In the genomic region with DNA sequence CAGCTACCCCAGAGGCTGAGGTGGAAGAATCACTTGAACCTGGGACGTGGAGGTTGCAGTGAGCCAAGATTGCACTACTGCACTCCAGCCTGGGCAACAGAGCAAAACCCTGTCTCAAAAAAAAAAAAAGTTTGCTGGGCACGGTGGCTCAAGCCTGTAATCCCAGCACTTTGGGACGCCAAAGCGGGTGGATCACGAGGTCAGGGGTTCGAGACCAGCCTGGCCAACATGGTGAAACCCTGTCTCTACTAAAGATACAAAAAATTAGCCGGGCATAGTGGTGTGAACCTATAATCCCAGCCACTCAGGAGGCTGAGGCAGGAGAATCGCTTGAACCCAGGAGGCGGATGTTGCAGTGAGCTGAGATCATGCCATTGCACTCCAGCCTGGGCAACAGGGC, we compare ENCODE assay signal across 12 cellular contexts. TPM values are rescaled to one million over a fixed set of nuclear protein-coding genes. Genes with fewer than 3 reads are reported as not detected.
A peak's percentile ranks its signal among the peaks of the same experiment; 100 is the strongest.
DNase-seq lines count a peak whose midpoint lies in the region; ATAC-seq and TF ChIP-seq lines count a peak whose summit lies in the region.
"Not testable (repeated sequence)": the region's sequence is repeated elsewhere in the genome, so short reads cannot be mapped to it uniquely, and the experiment has no call there.
"Had no signal": no experiment of that assay in that cellular context is flagged by ENCODE, and none has a peak within 500 bp of the region (broad histone marks: within the 10 kb centered on the region; RNA-seq: fewer than 3 reads in every experiment).

No MANE protein-coding gene starts in this region.

- not testable (repeated sequence) for TF ChIP-seq CTCF in CD8-positive, alpha-beta T cell (IDR thresholded peaks at IDR 0.05)

- not testable (repeated sequence) for H3K9me3 ChIP-seq in CD8-positive, alpha-beta T cell (ENCODE audit: low read length); effector memory CD4-positive, alpha-beta T cell (ENCODE audit: control insufficient read depth, low read length)

- peaks cover 51% of the 10 kb centered on the region for H3K36me3 Mint-ChIP-seq in CD8-positive, alpha-beta T cell
- H3K36me3 Mint-ChIP-seq in activated CD4-positive, alpha-beta T cell treated with anti-CD3 and anti-CD28 coated beads for 36 hours (ENCODE audit: low read depth); activated naive CD8-positive, alpha-beta T cell: not testable (repeated sequence)
- H3K36me3 Mint-ChIP-seq in activated CD8-positive, alpha-beta T cell treated with anti-CD3 and anti-CD28 coated beads, Interleukin-2, amount 10 ng/mL, durations not matched to agents 7 days and 5 days (ENCODE audit: low read depth), result peaks cover 73% of the 10 kb centered on the region
- peaks cover 44% of the 10 kb centered on the region for H3K36me3 Mint-ChIP-seq in activated T-helper 17 cell treated with anti-CD3 and anti-CD28 coated beads, Interleukin-2, amount 50 U/mL, for 72 hours (ENCODE audit: low read depth)
- peaks cover 19% of the 10 kb centered on the region for H3K36me3 Mint-ChIP-seq in stimulated activated naive CD8-positive, alpha-beta T cell treated with anti-CD3 and anti-CD28 coated beads, Interleukin-15, Interleukin-2, amounts not matched to agents 100 ng/mL and 50 ng/mL, for 24 hours (ENCODE audit: low read depth)

- ATAC-seq in CD8-positive, alpha-beta T cell; activated CD4-positive, alpha-beta T cell treated with anti-CD3 and anti-CD28 coated beads for 36 hours; activated CD8-positive, alpha-beta T cell treated with anti-CD3 and anti-CD28 coated beads, Interleukin-2, amount 10 ng/mL, durations not matched to agents 7 days and 5 days; activated T-helper 17 cell treated with anti-CD3 and anti-CD28 coated beads, Interleukin-2, amount 50 U/mL, for 72 hours (replicated peaks): not testable (repeated sequence)

- peak overlapping the region; percentile 77 for H3K4me3 ChIP-seq in CD8-positive, alpha-beta T cell (ENCODE audit: low read depth, low read length)
- H3K4me3 ChIP-seq in effector memory CD4-positive, alpha-beta T cell (ENCODE audit: insufficient read depth, low read depth, low read length, poor library complexity, severe bottlenecking), result peak overlapping the region; percentile 29

- peak overlapping the region; percentile 100 for H3K27ac Mint-ChIP-seq in CD8-positive, alpha-beta T cell
- H3K27ac Mint-ChIP-seq in activated CD4-positive, alpha-beta T cell treated with anti-CD3 and anti-CD28 coated beads for 36 hours, result peak overlapping the region; percentile 84
- H3K27ac Mint-ChIP-seq in activated CD8-positive, alpha-beta T cell treated with anti-CD3 and anti-CD28 coated beads, Interleukin-2, amount 10 ng/mL, durations not matched to agents 7 days and 5 days, result peak overlapping the region; percentile 98
- H3K27ac Mint-ChIP-seq in activated T-helper 17 cell treated with anti-CD3 and anti-CD28 coated beads, Interleukin-2, amount 50 U/mL, for 72 hours, result peak overlapping the region; percentile 25
- H3K27ac Mint-ChIP-seq in activated naive CD8-positive, alpha-beta T cell, result peak overlapping the region; percentile 99
- peak overlapping the region; percentile 99 for H3K27ac Mint-ChIP-seq in stimulated activated naive CD8-positive, alpha-beta T cell treated with anti-CD3 and anti-CD28 coated beads, Interleukin-15, Interleukin-2, amounts not matched to agents 100 ng/mL and 50 ng/mL, for 24 hours

- not testable (repeated sequence) for H3K27me3 ChIP-seq in CD8-positive, alpha-beta T cell (ENCODE audit: insufficient read depth, low read length); effector memory CD4-positive, alpha-beta T cell (replicated peaks; ENCODE audit: control insufficient read depth, insufficient read depth, low read length, poor library complexity, severe bottlenecking)

- H3K36me3 ChIP-seq in CD8-positive, alpha-beta T cell (ENCODE audit: insufficient read depth, low read length); effector memory CD4-positive, alpha-beta T cell (ENCODE audit: control insufficient read depth, insufficient read depth, low read length): not testable (repeated sequence)

- CTCF ChIA-PET in CD8-positive, alpha-beta T cell (lab: Charles Lee), result interaction anchor here (2.0 kb wide), 1 partner anchor 36 kb away, joined by 4 read pairs; no protein-coding TSS in a partner anchor
- CTCF ChIA-PET in activated CD4-positive, alpha-beta T cell treated with anti-CD3 and anti-CD28 coated beads for 36 hours (lab: Charles Lee), result interaction anchor here (0.6 to 1.0 kb wide), 2 partner anchors 19 to 36 kb away, joined by 3 read pairs; no protein-coding TSS in a partner anchor
- CTCF ChIA-PET in activated CD8-positive, alpha-beta T cell treated with anti-CD3 and anti-CD28 coated beads, Interleukin-2, amount 10 ng/mL, durations not matched to agents 7 days and 5 days (lab: Charles Lee), result interaction anchor here (0.8 to 13.9 kb wide), 6 partner anchors 17 to 110 kb away, joined by 4 to 232 read pairs (median 24); a partner anchor contains a TSS

- H3K4me1 Mint-ChIP-seq in CD8-positive, alpha-beta T cell (ENCODE audit: low read depth), result peaks cover 58% of the 10 kb centered on the region
- H3K4me1 Mint-ChIP-seq in activated CD4-positive, alpha-beta T cell treated with anti-CD3 and anti-CD28 coated beads for 36 hours, result peaks cover 48% of the 10 kb centered on the region
- peaks cover 50% of the 10 kb centered on the region for H3K4me1 Mint-ChIP-seq in activated CD8-positive, alpha-beta T cell treated with anti-CD3 and anti-CD28 coated beads, Interleukin-2, amount 10 ng/mL, durations not matched to agents 7 days and 5 days (ENCODE audit: low read depth)
- peaks cover 35% of the 10 kb centered on the region for H3K4me1 Mint-ChIP-seq in activated T-helper 17 cell treated with anti-CD3 and anti-CD28 coated beads, Interleukin-2, amount 50 U/mL, for 72 hours
- peaks cover 78% of the 10 kb centered on the region for H3K4me1 Mint-ChIP-seq in activated naive CD8-positive, alpha-beta T cell (ENCODE audit: low read depth)
- peaks cover 92% of the 10 kb centered on the region for H3K4me1 Mint-ChIP-seq in stimulated activated naive CD8-positive, alpha-beta T cell treated with anti-CD3 and anti-CD28 coated beads, Interleukin-15, Interleukin-2, amounts not matched to agents 100 ng/mL and 50 ng/mL, for 24 hours (ENCODE audit: low read depth)

- H3K9me3 Mint-ChIP-seq in CD8-positive, alpha-beta T cell; activated CD4-positive, alpha-beta T cell treated with anti-CD3 and anti-CD28 coated beads for 36 hours (ENCODE audit: low read depth); activated CD8-positive, alpha-beta T cell treated with anti-CD3 and anti-CD28 coated beads, Interleukin-2, amount 10 ng/mL, durations not matched to agents 7 days and 5 days (ENCODE audit: insufficient read depth); activated T-helper 17 cell treated with anti-CD3 and anti-CD28 coated beads, Interleukin-2, amount 50 U/mL, for 72 hours; activated naive CD8-positive, alpha-beta T cell (ENCODE audit: low read depth); stimulated activated naive CD8-positive, alpha-beta T cell treated with anti-CD3 and anti-CD28 coated beads, Interleukin-15, Interleukin-2, amounts not matched to agents 100 ng/mL and 50 ng/mL, for 24 hours: not testable (repeated sequence)

- H3K4me3 Mint-ChIP-seq in CD8-positive, alpha-beta T cell, result peak overlapping the region; percentile 100
- peak overlapping the region; percentile 72 for H3K4me3 Mint-ChIP-seq in activated CD4-positive, alpha-beta T cell treated with anti-CD3 and anti-CD28 coated beads for 36 hours
- H3K4me3 Mint-ChIP-seq in activated CD8-positive, alpha-beta T cell treated with anti-CD3 and anti-CD28 coated beads, Interleukin-2, amount 10 ng/mL, durations not matched to agents 7 days and 5 days, result peak overlapping the region; percentile 99
- peak overlapping the region; percentile 83 for H3K4me3 Mint-ChIP-seq in activated T-helper 17 cell treated with anti-CD3 and anti-CD28 coated beads, Interleukin-2, amount 50 U/mL, for 72 hours
- H3K4me3 Mint-ChIP-seq in activated naive CD8-positive, alpha-beta T cell, result peak overlapping the region; percentile 98
- peak overlapping the region; percentile 88 for H3K4me3 Mint-ChIP-seq in stimulated activated naive CD8-positive, alpha-beta T cell treated with anti-CD3 and anti-CD28 coated beads, Interleukin-15, Interleukin-2, amounts not matched to agents 100 ng/mL and 50 ng/mL, for 24 hours

- POLR2A ChIA-PET in CD8-positive, alpha-beta T cell (lab: Charles Lee), result interaction anchor here (1.0 to 3.5 kb wide), 3 partner anchors 43 to 90 kb away, joined by 4 to 20 read pairs (median 8); a partner anchor contains a TSS
- POLR2A ChIA-PET in activated CD4-positive, alpha-beta T cell treated with anti-CD3 and anti-CD28 coated beads for 36 hours (lab: Charles Lee), result not testable (repeated sequence)
- POLR2A ChIA-PET in activated CD8-positive, alpha-beta T cell treated with anti-CD3 and anti-CD28 coated beads, Interleukin-2, amount 10 ng/mL, durations not matched to agents 7 days and 5 days (lab: Charles Lee), result interaction anchor here (0.9 to 11.3 kb wide), 4 partner anchors 26 to 91 kb away, joined by 3 to 431 read pairs (median 98); a partner anchor contains a TSS

- peaks cover 40% of the 10 kb centered on the region for H3K4me1 ChIP-seq in CD8-positive, alpha-beta T cell (ENCODE audit: insufficient read depth, low read length)
- not testable (repeated sequence) for H3K4me1 ChIP-seq in effector memory CD4-positive, alpha-beta T cell (ENCODE audit: control insufficient read depth, insufficient read depth, low read length, poor library complexity, severe bottlenecking)

- not testable (repeated sequence) for DNase-seq in CD8-positive, alpha-beta T cell; activated CD4-positive, alpha-beta T cell treated with anti-CD3 and anti-CD28 coated beads for 36 hours; effector memory CD4-positive, alpha-beta T cell
- DNase-seq in activated CD8-positive, alpha-beta T cell treated with anti-CD3 and anti-CD28 coated beads, Interleukin-2, amount 10 ng/mL, durations not matched to agents 7 days and 5 days, result peak; percentile 53

- intact Hi-C loops in CD8-positive, alpha-beta T cell (cut with DNase I, micrococcal nuclease); activated CD4-positive, alpha-beta T cell treated with anti-CD3 and anti-CD28 coated beads for 36 hours (cut with DNase I, micrococcal nuclease): not testable (repeated sequence)

- peak overlapping the region; percentile 81 for H3K27ac ChIP-seq in CD8-positive, alpha-beta T cell (ENCODE audit: low read depth, low read length)
- H3K27ac ChIP-seq in effector memory CD4-positive, alpha-beta T cell (ENCODE audit: insufficient read depth, low read length, poor library complexity, severe bottlenecking), result not testable (repeated sequence)

- H3K27me3 Mint-ChIP-seq in CD8-positive, alpha-beta T cell (ENCODE audit: low read depth); activated CD4-positive, alpha-beta T cell treated with anti-CD3 and anti-CD28 coated beads for 36 hours; activated CD8-positive, alpha-beta T cell treated with anti-CD3 and anti-CD28 coated beads, Interleukin-2, amount 10 ng/mL, durations not matched to agents 7 days and 5 days (ENCODE audit: low read depth); activated T-helper 17 cell treated with anti-CD3 and anti-CD28 coated beads, Interleukin-2, amount 50 U/mL, for 72 hours; activated naive CD8-positive, alpha-beta T cell; stimulated activated naive CD8-positive, alpha-beta T cell treated with anti-CD3 and anti-CD28 coated beads, Interleukin-15, Interleukin-2, amounts not matched to agents 100 ng/mL and 50 ng/mL, for 24 hours: not testable (repeated sequence)

RNA-seq across cellular contexts. Expression of a gene that starts 23.2 kb away (rescaled TPM):
- 1 to 10 TPM; 1.6 to 2.4 TPM for total RNA-seq in CD8-positive, alpha-beta T cell
- under 1 TPM in 1 of 2 experiments, not detected in 1; 0.27 TPM for total RNA-seq in activated CD4-positive, alpha-beta T cell treated with anti-CD3 and anti-CD28 coated beads for 36 hours
- 1 to 10 TPM; 6.3 to 6.4 TPM for total RNA-seq in activated CD8-positive, alpha-beta T cell treated with anti-CD3 and anti-CD28 coated beads, Interleukin-2, amount 10 ng/mL, durations not matched to agents 7 days and 5 days
- 1 to 10 TPM in 1 of 2 donors, under 1 TPM in 1; 0.78 to 2.2 TPM for total RNA-seq in activated T-helper 17 cell treated with anti-CD3 and anti-CD28 coated beads, Interleukin-2, amount 50 U/mL, for 72 hours
- total RNA-seq: Calu3, GM23338, H9, HT-29 had no signal

RNA-seq across cellular contexts. Expression of a gene that starts 57.3 kb away (rescaled TPM):
- total RNA-seq in CD8-positive, alpha-beta T cell, result not detected
- not detected for total RNA-seq in activated CD4-positive, alpha-beta T cell treated with anti-CD3 and anti-CD28 coated beads for 36 hours
- under 1 TPM; 0.16 to 0.18 TPM for total RNA-seq in activated CD8-positive, alpha-beta T cell treated with anti-CD3 and anti-CD28 coated beads, Interleukin-2, amount 10 ng/mL, durations not matched to agents 7 days and 5 days
- not detected for total RNA-seq in activated T-helper 17 cell treated with anti-CD3 and anti-CD28 coated beads, Interleukin-2, amount 50 U/mL, for 72 hours
- total RNA-seq: Calu3, GM23338, H9, HT-29, PC-3 had no signal

Comparison
In these comparisons a context has a peak if more than half of its experiments do, and no peak if none do; other contexts are left out.
1. H3K27ac Mint-ChIP-seq: peak in every context shown above with its lines; median percentile 100 in CD8-positive, alpha-beta T cell; 99 in activated naive CD8-positive, alpha-beta T cell; 99 in stimulated activated naive CD8-positive, alpha-beta T cell treated with anti-CD3 and anti-CD28 coated beads, Interleukin-15, Interleukin-2, amounts not matched to agents 100 ng/mL and 50 ng/mL, for 24 hours; 98 in activated CD8-positive, alpha-beta T cell treated with anti-CD3 and anti-CD28 coated beads, Interleukin-2, amount 10 ng/mL, durations not matched to agents 7 days and 5 days; 84 in activated CD4-positive, alpha-beta T cell treated with anti-CD3 and anti-CD28 coated beads for 36 hours; 25 in activated T-helper 17 cell treated with anti-CD3 and anti-CD28 coated beads, Interleukin-2, amount 50 U/mL, for 72 hours.